12 cellular contexts compared by ENCODE assay signal in the genomic region with DNA sequence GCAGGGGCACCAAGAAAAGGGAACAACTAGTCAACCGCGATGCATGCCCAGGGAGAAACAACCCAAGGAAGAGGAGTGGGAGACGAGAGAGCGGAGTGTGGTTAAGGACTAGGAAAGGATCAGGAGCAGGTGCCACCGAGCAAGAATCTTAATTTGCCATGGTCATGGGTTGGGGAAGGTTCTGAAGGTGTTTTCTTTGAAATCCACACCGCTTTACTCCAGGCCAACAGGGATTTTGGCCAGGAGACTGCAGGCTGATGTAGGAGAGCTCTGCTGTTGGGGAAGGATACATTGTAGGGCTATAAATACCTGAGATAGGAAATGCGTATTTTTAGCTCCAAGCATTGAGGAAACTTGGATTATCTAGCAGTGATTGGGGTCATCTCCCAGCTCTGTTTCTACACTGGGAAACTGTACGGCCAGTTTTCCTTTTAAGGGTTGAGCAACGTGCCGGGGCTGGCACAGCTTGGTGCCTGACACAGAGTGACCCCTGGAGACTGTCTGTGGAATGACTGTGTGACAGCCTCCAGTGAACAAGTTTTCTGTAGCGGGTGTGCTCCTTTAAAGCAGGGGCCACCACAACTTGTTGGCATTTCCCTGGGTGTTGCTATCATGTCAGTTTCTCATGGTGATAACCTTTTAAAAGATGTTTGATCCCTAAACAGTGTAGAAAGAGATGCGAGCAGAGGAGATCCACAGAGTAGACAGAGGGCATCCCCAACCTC. TPM values are rescaled to one million over a fixed set of nuclear protein-coding genes. Genes with fewer than 3 reads are reported as not detected.
DNase-seq lines count a peak whose midpoint lies in the region; ATAC-seq, FAIRE-seq and TF ChIP-seq lines count a peak whose summit lies in the region.
"Had no signal": no experiment of that assay in that cellular context is flagged by ENCODE, and none has a peak within 500 bp of the region (broad histone marks: within the 10 kb centered on the region; RNA-seq: fewer than 3 reads in every experiment).

No MANE protein-coding gene starts in this region.

- intact Hi-C loops in HCT116 (cut with micrococcal nuclease), result loop anchor here (10.0 kb wide), 1 partner anchor 182 kb away; no protein-coding TSS in a partner anchor
- intact Hi-C loops in kidney (cut with DNase I), result no loop called here
- intact Hi-C loops in transverse colon (cut with DNase I; ENCODE audit: low total_unique reads), result no loop called here
- intact Hi-C loops in CD14-positive monocyte (cut with micrococcal nuclease), result no loop called here

- H4K20me1 ChIP-seq in HCT116 (ENCODE audit: insufficient read depth), result no peaks in the 10 kb centered on the region

- no peaks in the 10 kb centered on the region for H3K4me1 ChIP-seq in HCT116 (ENCODE audit: control insufficient read depth in 1 of 2, insufficient read depth in 2 of 2, low read length in 2 of 2)
- no peaks in the 10 kb centered on the region for H3K4me1 ChIP-seq in kidney (ENCODE audit: control insufficient read depth in 1 of 2, insufficient read depth in 1 of 2, low read depth in 1 of 2, low read length in 2 of 2)
- H3K4me1 ChIP-seq in transverse colon, result no peaks in the 10 kb centered on the region

- BruUV-seq in HCT116 (replicated peaks; lab: Mats Ljungman, UMichigan), result no TSS peak

- in situ Hi-C loops in transverse colon (cut with MboI; ENCODE audit: low pct_ligation_motif_present in 1 of 4, low pct_unique_long_range_greater_than_20kb in 1 of 4, low sequenced_read_pairs in 3 of 4), result no loop called here

- peak in 2 of 3 experiments; percentile 35 to 37; a peak in 4 of 6 replicates for TF ChIP-seq CTCF in HCT116 (IDR thresholded peaks at IDR 0.05 in 2 of 3, conservative IDR thresholded peaks at IDR 0.05 in 1 of 3; ENCODE audit: borderline replicate concordance in 1 of 3, insufficient read depth in 1 of 3, low read depth in 2 of 3, low read length in 2 of 3)
- peak; percentile 81 for TF ChIP-seq CTCF in VCaP (conservative IDR thresholded peaks at IDR 0.05)
- peak; percentile 11 for TF ChIP-seq CTCF in kidney (IDR thresholded peaks at IDR 0.05; ENCODE audit: borderline replicate concordance, extremely low read depth, insufficient read depth)
- peak in 2 of 5 experiments; percentile 13 to 23 for TF ChIP-seq CTCF in transverse colon (IDR thresholded peaks at IDR 0.05)
- TF ChIP-seq CTCF in CD14-positive monocyte (IDR thresholded peaks at IDR 0.05), result no peak

- FAIRE-seq in kidney (lab: Jason Lieb, UNC), result no peak

- H3K27me3 Mint-ChIP-seq in CD14-positive monocyte (ENCODE audit: low read depth in 3 of 3), result peaks cover 0 to 5% (median 1%) of the 10 kb centered on the region in 3 donors
- H3K27me3 Mint-ChIP-seq: activated CD4-positive, alpha-beta T cell treated with anti-CD3 and anti-CD28 coated beads, Interleukin-2, amount 10 ng/mL, durations not matched to agents 24 days and 14 days had no signal

- no peaks in the 10 kb centered on the region for H3K9me3 ChIP-seq in HCT116 (ENCODE audit: control insufficient read depth in 1 of 2, insufficient read depth in 1 of 2, low read depth in 1 of 2, low read length in 2 of 2)
- H3K9me3 ChIP-seq in kidney (ENCODE audit: control insufficient read depth in 1 of 2, low read length in 2 of 2), result no peaks in the 10 kb centered on the region
- H3K9me3 ChIP-seq in transverse colon, result no peaks in the 10 kb centered on the region

- peak; percentile 45; the same call in 1 of the 2 replicates for TF ChIP-seq RAD21 in HCT116 (IDR thresholded peaks at IDR 0.05; ENCODE audit: low read depth)

- H2AFZ ChIP-seq in HCT116 (ENCODE audit: low read depth, low read length, poor library complexity, severe bottlenecking), result no peak overlapping the region

- no peaks in the 10 kb centered on the region for H3K4me1 Mint-ChIP-seq in CD14-positive monocyte
- H3K4me1 Mint-ChIP-seq: activated CD4-positive, alpha-beta T cell treated with anti-CD3 and anti-CD28 coated beads, Interleukin-2, amount 10 ng/mL, durations not matched to agents 24 days and 14 days; naive B cell had no signal

- no peaks in the 10 kb centered on the region for H3K9me3 Mint-ChIP-seq in CD14-positive monocyte
- H3K9me3 Mint-ChIP-seq: activated CD4-positive, alpha-beta T cell treated with anti-CD3 and anti-CD28 coated beads, Interleukin-2, amount 10 ng/mL, durations not matched to agents 24 days and 14 days; dendritic cell treated with granulocyte-macrophage colony-stimulating factor and Interleukin-4, amounts not matched to agents 40 ng/mL and 50 ng/mL, for 4 days had no signal

- no peaks in the 10 kb centered on the region for H3K79me2 ChIP-seq in HCT116 (ENCODE audit: insufficient read depth, low read length)

- CTCF ChIA-PET in HCT116 (lab: Charles Lee), result no interaction called here

- H3K4me2 ChIP-seq in HCT116 (ENCODE audit: low read length), result no peak overlapping the region

- no peak for TF ChIP-seq EP300 in transverse colon (IDR thresholded peaks at IDR 0.05; ENCODE audit: low read depth)

- no peaks in the 10 kb centered on the region for H3K36me3 Mint-ChIP-seq in CD14-positive monocyte
- H3K36me3 Mint-ChIP-seq: naive B cell had no signal

- peak overlapping the region in 1 of 7 donors; percentile 7 for H3K27ac Mint-ChIP-seq in CD14-positive monocyte
- H3K27ac Mint-ChIP-seq: activated CD4-positive, alpha-beta T cell treated with anti-CD3 and anti-CD28 coated beads, Interleukin-2, amount 10 ng/mL, durations not matched to agents 24 days and 14 days; dendritic cell treated with granulocyte-macrophage colony-stimulating factor and Interleukin-4, amounts not matched to agents 40 ng/mL and 50 ng/mL, for 4 days; naive B cell had no signal

- no peaks in the 10 kb centered on the region for H3K9me2 ChIP-seq in HCT116 (ENCODE audit: insufficient read depth)

- RAD21 ChIA-PET in HCT116 (lab: Charles Lee; ENCODE audit: low non-redundant PET in 1 of 2, low total read pairs in 2 of 2, uncharacterized antibody in 2 of 2, unreplicated experiment in 2 of 2), result no interaction called here

- H3K4me3 Mint-ChIP-seq in CD14-positive monocyte, result no peak overlapping the region
- H3K4me3 Mint-ChIP-seq: activated CD4-positive, alpha-beta T cell treated with anti-CD3 and anti-CD28 coated beads, Interleukin-2, amount 10 ng/mL, durations not matched to agents 24 days and 14 days; dendritic cell treated with granulocyte-macrophage colony-stimulating factor and Interleukin-4, amounts not matched to agents 40 ng/mL and 50 ng/mL, for 4 days had no signal

- peak; percentile 72 for ATAC-seq in HCT116
- ATAC-seq in GM18511 (IDR thresholded peaks at IDR 0.05; ENCODE audit: unreplicated experiment), result no peak

- no peak for DNase-seq in HCT116 (ENCODE audit: low read depth, low spot score)
- DNase-seq in kidney, result no peak
- DNase-seq in transverse colon, result peak; percentile 16
- no peak for DNase-seq in stimulated activated CD4-positive, alpha-beta T cell treated with anti-CD3 and anti-CD28 coated beads, Interleukin-12 subunit alpha, Interleukin-12 subunit beta, amount 100 ng/mL, for 4 hours
- no peak for DNase-seq in CD14-positive monocyte (ENCODE audit: low spot score)
- DNase-seq: activated CD4-positive, alpha-beta T cell treated with anti-CD3 and anti-CD28 coated beads, Interleukin-2, amount 10 ng/mL, durations not matched to agents 24 days and 14 days; naive B cell; NCI-H1436; stimulated activated naive CD4-positive, alpha-beta T cell had no signal

- H3K27ac ChIP-seq in HCT116 (ENCODE audit: low read depth, low read length) (no peak overlapping the region), VCaP (no peak overlapping the region), kidney (ENCODE audit: low read depth in 2 of 2, low read length in 2 of 2) (no peak overlapping the region), transverse colon (no peak overlapping the region)

- WGBS in transverse colon (ENCODE audit: low coverage in 1 of 2), 2 donors, result 57 to 63% methylated on average over 8 to 12 of the region's 12 CpGs

- TF ChIP-seq POLR2A in HCT116 (IDR thresholded peaks at IDR 0.05; ENCODE audit: borderline replicate concordance, extremely low read depth, insufficient read depth, insufficient read length), result no peak
- no peak for TF ChIP-seq POLR2A in transverse colon (IDR thresholded peaks at IDR 0.05)

- H3K27me3 ChIP-seq in HCT116 (ENCODE audit: insufficient read depth, low read length) (no peaks in the 10 kb centered on the region), transverse colon (no peaks in the 10 kb centered on the region)

- no peak overlapping the region for H3K9ac ChIP-seq in HCT116 (ENCODE audit: low read length)
- H3K9ac ChIP-seq in kidney (ENCODE audit: low read length in 2 of 2), result no peak overlapping the region

- H3K36me3 ChIP-seq in HCT116 (ENCODE audit: control insufficient read depth in 1 of 2, insufficient read depth in 2 of 2, low read length in 2 of 2) (no peaks in the 10 kb centered on the region), kidney (ENCODE audit: control insufficient read depth in 1 of 2, insufficient read depth in 2 of 2, low read length in 2 of 2) (no peaks in the 10 kb centered on the region), transverse colon (no peaks in the 10 kb centered on the region)

- POLR2A ChIA-PET in HCT116 (lab: Charles Lee), result no interaction called here

- no peak overlapping the region for H3K4me3 ChIP-seq in HCT116 (replicated peaks in 1 of 2; ENCODE audit: low read depth in 1 of 2, low read length in 2 of 2)
- no peak overlapping the region for H3K4me3 ChIP-seq in kidney (ENCODE audit: low read length in 2 of 2)
- no peak overlapping the region for H3K4me3 ChIP-seq in transverse colon

TF ChIP-seq in HCT116, 20 proteins besides CTCF, POLR2A, EP300 and RAD21 (continues in another document):
- no peak for TF ChIP-seq SIN3A (IDR thresholded peaks at IDR 0.05; ENCODE audit: low read depth)
- no peak for TF ChIP-seq EZH2phosphoT487 (IDR thresholded peaks at IDR 0.05; ENCODE audit: borderline replicate concordance)
- TF ChIP-seq CEBPB (IDR thresholded peaks at IDR 0.05; ENCODE audit: low read depth), result no peak

RNA-seq across cellular contexts. Expression of gene ZNF536, which starts 34.2 kb away (rescaled TPM):
- total RNA-seq in HCT116 (2021; ENCODE audit: unreplicated experiment), result not detected
- not detected in 2 replicates for polyA plus RNA-seq in HCT116 (2012)
- 0.25 TPM for total RNA-seq in kidney
- polyA plus RNA-seq in kidney (ENCODE audit: insufficient read depth, low read depth, low replicate concordance), result 0.19 TPM
- total RNA-seq in transverse colon, result 1 to 10 TPM in 3 of 4 donors, under 1 TPM in 1; 1.00 to 7.1 (median 1.8) TPM
- polyA plus RNA-seq in CD14-positive monocyte, result not detected
- total RNA-seq: activated CD4-positive, alpha-beta T cell treated with anti-CD3 and anti-CD28 coated beads, Interleukin-2, amount 10 ng/mL, durations not matched to agents 24 days and 14 days had no signal
